28 cellular contexts compared by ENCODE assay signal in the genomic region with DNA sequence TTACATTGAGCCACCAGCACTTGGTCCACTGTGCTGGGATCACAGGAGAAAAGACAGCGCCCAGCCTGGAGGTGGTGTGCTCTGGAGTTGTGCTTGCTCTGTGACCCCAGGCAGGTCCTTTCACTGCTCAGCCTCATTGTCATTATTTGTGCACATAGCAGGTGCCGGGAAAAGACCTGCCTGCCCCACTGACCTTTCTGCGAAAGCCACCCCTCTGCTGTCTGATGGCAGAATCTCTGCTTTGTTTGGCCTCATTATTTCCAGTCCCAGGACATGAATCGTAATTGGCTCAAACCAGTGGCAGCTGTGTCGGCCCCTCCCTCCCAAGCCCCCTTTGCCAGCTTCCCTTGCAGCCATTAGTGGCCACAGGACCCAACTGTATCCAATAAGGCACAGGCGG.
"Had no signal": no experiment of that assay in that cellular context is flagged by ENCODE, and none has a peak within 500 bp of the region (broad histone marks: within the 10 kb centered on the region; RNA-seq: fewer than 3 reads in every experiment).

No MANE protein-coding gene starts in this region.

- H3K27ac Mint-ChIP-seq: naive B cell; naive thymus-derived CD8-positive, alpha-beta T cell; nephron progenitor cell; progenitor cell of endocrine pancreas; stimulated activated memory B cell treated with anti-CD40 and anti-IgM and Interleukin-4, amounts not matched to agents 10 μg/mL and 1 μg/mL and 100 μg/mL, for 72 hours; stimulated activated naive CD8-positive, alpha-beta T cell treated with anti-CD3 and anti-CD28 coated beads, Interleukin-15, amount 100 ng/mL, for 72 hours; type B pancreatic cell had no signal

- ATAC-seq: naive thymus-derived CD8-positive, alpha-beta T cell; natural killer cell treated with Interleukin-12 subunit alpha and Interleukin-12 subunit beta and Interleukin-15 and Interleukin-18, amount 100 ng/mL, for 72 hours; psoas muscle; right cardiac atrium; right lobe of liver; stimulated activated memory B cell treated with anti-CD40 and anti-IgM and Interleukin-4, amounts not matched to agents 10 μg/mL and 1 μg/mL and 100 μg/mL, for 72 hours; stimulated activated naive CD8-positive, alpha-beta T cell treated with anti-CD3 and anti-CD28 coated beads, Interleukin-15, amount 100 ng/mL, for 72 hours; stimulated activated naive CD8-positive, alpha-beta T cell treated with anti-CD3 and anti-CD28 coated beads, Interleukin-15, Interleukin-2, amounts not matched to agents 100 U/mL and 50 U/mL, for 24 hours; upper lobe of right lung had no signal

- H3K9me3 Mint-ChIP-seq: naive thymus-derived CD8-positive, alpha-beta T cell; natural killer cell treated with Interleukin-12 subunit alpha and Interleukin-12 subunit beta and Interleukin-15 and Interleukin-18, amount 100 ng/mL, for 72 hours; stimulated activated memory B cell treated with anti-CD40 and anti-IgM and Interleukin-4, amounts not matched to agents 10 μg/mL and 1 μg/mL and 100 μg/mL, for 72 hours; stimulated activated naive CD8-positive, alpha-beta T cell treated with anti-CD3 and anti-CD28 coated beads, Interleukin-15, amount 100 ng/mL, for 72 hours; type B pancreatic cell had no signal

- DNase-seq: naive B cell; naive thymus-derived CD8-positive, alpha-beta T cell; nephron progenitor cell; occipital lobe; ovary; posterior cingulate gyrus; psoas muscle; right cardiac atrium; right lobe of liver; sigmoid colon; small intestine; stimulated activated CD4-positive, alpha-beta T cell treated with anti-CD3 and anti-CD28 coated beads, Interleukin-15, amount 100 ng/mL, for 24 hours; stimulated activated CD4-positive, alpha-beta T cell treated with anti-CD3 and anti-CD28 coated beads, Interleukin-2, amount 100 ng/mL, for 24 hours; stimulated activated CD4-positive, alpha-beta T cell treated with anti-CD3 and anti-CD28 coated beads, Interleukin-2, amount 100 ng/mL, for 48 hours; stimulated activated CD4-positive, alpha-beta T cell treated with anti-CD3 and anti-CD28 coated beads, Interleukin-4, amount 100 ng/mL, for 24 hours; stimulated activated naive CD4-positive, alpha-beta T cell; stimulated activated naive CD8-positive, alpha-beta T cell treated with anti-CD3 and anti-CD28 coated beads, Interleukin-15, amount 100 ng/mL, for 72 hours; stimulated activated naive CD8-positive, alpha-beta T cell treated with anti-CD3 and anti-CD28 coated beads, Interleukin-15, Interleukin-2, amounts not matched to agents 100 U/mL and 50 U/mL, for 24 hours; substantia nigra; testis; tibial artery; transverse colon; upper lobe of right lung; uterus had no signal

- H3K4me3 Mint-ChIP-seq: naive thymus-derived CD8-positive, alpha-beta T cell; natural killer cell treated with Interleukin-12 subunit alpha and Interleukin-12 subunit beta and Interleukin-15 and Interleukin-18, amount 100 ng/mL, for 72 hours; nephron progenitor cell; stimulated activated memory B cell treated with anti-CD40 and anti-IgM and Interleukin-4, amounts not matched to agents 10 μg/mL and 1 μg/mL and 100 μg/mL, for 72 hours; stimulated activated naive CD8-positive, alpha-beta T cell treated with anti-CD3 and anti-CD28 coated beads, Interleukin-15, amount 100 ng/mL, for 72 hours; type B pancreatic cell had no signal

- H3K36me3 Mint-ChIP-seq: naive B cell; naive thymus-derived CD8-positive, alpha-beta T cell; stimulated activated memory B cell treated with anti-CD40 and anti-IgM and Interleukin-4, amounts not matched to agents 10 μg/mL and 1 μg/mL and 100 μg/mL, for 72 hours; type B pancreatic cell had no signal
